Comparison of ENCODE assay signal across 9 cellular contexts in the genomic region with DNA sequence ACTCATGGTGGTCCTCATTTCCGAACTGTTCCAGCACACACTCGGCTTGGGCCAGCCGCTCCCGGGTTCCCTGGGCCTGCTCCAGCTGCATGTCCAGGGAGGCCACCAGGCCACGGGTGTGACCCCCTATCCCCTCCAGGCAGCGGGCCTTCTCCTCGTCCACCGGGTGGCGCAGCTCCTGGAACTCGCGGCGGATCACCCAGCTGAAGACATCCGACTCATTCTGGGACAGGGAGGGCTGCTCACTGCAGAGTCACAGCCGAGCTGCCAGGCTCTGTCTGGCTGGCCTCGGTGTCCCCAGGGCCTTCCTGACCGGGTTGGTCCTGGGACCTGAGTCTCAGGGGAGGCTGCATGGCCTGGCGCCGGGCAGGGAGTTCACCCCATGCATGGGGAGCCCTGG. TPM values are rescaled to one million over a fixed set of nuclear protein-coding genes. Genes with fewer than 3 reads are reported as not detected.
DNase-seq lines count a peak whose midpoint lies in the region; ATAC-seq, FAIRE-seq and TF ChIP-seq lines count a peak whose summit lies in the region.
"Not testable (repeated sequence)": the region's sequence is repeated elsewhere in the genome, so short reads cannot be mapped to it uniquely, and the experiment has no call there.
"Had no signal": no experiment of that assay in that cellular context is flagged by ENCODE, and none has a peak within 500 bp of the region (broad histone marks: within the 10 kb centered on the region; RNA-seq: fewer than 3 reads in every experiment).

No MANE protein-coding gene starts in this region.

- not testable (repeated sequence) for H3K4me2 ChIP-seq in HCT116 (ENCODE audit: low read length); K562 (ENCODE audit: insufficient read depth, low read length)

- H3K36me3 ChIP-seq in HCT116 (ENCODE audit: control insufficient read depth in 1 of 2, insufficient read depth in 2 of 2, low read length in 2 of 2); Panc1 (ENCODE audit: control insufficient read depth, insufficient read depth, low read length); K562 (ENCODE audit: control insufficient read depth, insufficient read depth, low read length); psoas muscle (ENCODE audit: insufficient read depth in 1 of 2, low read depth in 1 of 2): not testable (repeated sequence)

- FAIRE-seq in K562 (lab: Jason Lieb, UNC): not testable (repeated sequence)

- not testable (repeated sequence) for H2AFZ ChIP-seq in HCT116 (ENCODE audit: low read depth, low read length, poor library complexity, severe bottlenecking); K562 (ENCODE audit: low read depth, low read length)

- not testable (repeated sequence) for TF ChIP-seq CTCF in HCT116 (IDR thresholded peaks at IDR 0.05 in 2 of 3, conservative IDR thresholded peaks at IDR 0.05 in 1 of 3; ENCODE audit: borderline replicate concordance in 1 of 3, insufficient read depth in 1 of 3, low read depth in 2 of 3, low read length in 2 of 3); Panc1 (IDR thresholded peaks at IDR 0.05); K562 (IDR thresholded peaks at IDR 0.05 in 2 of 3, conservative IDR thresholded peaks at IDR 0.05 in 1 of 3; ENCODE audit: insufficient read depth in 2 of 3, low read depth in 1 of 3, low read length in 3 of 3); psoas muscle (IDR thresholded peaks at IDR 0.05)

- not testable (repeated sequence) for H3K36me3 Mint-ChIP-seq in stimulated activated naive B cell treated with anti-CD40 and anti-IgM and Interleukin-4, amounts not matched to agents 10 μg/mL and 1 μg/mL and 100 μg/mL, for 72 hours

- POLR2A ChIA-PET in HCT116 (lab: Charles Lee); Panc1 (lab: Charles Lee); K562 (lab: Yijun Ruan, JAX): not testable (repeated sequence)

- TF ChIP-seq EP300 in K562 (IDR thresholded peaks at IDR 0.05; ENCODE audit: low read length): not testable (repeated sequence)

- intact Hi-C loops in HCT116 (cut with micrococcal nuclease); Panc1 (cut with micrococcal nuclease; ENCODE audit: unreplicated experiment); K562 (cut with micrococcal nuclease); psoas muscle (cut with DNase I): not testable (repeated sequence)

- not testable (repeated sequence) for H3K4me1 Mint-ChIP-seq in stimulated activated naive B cell treated with anti-CD40 and anti-IgM and Interleukin-4, amounts not matched to agents 10 μg/mL and 1 μg/mL and 100 μg/mL, for 72 hours

- WGBS in K562 (ENCODE audit: insufficient coverage, low coverage, missing lambda C conversion rate): 45% methylated on average over 4 of the region's 18 CpGs
- 49 to 86% (median 69%) methylated on average over 1 to 4 of the region's 18 CpGs for WGBS in psoas muscle, 3 donors

- DNase-seq in HCT116 (ENCODE audit: low read depth, low spot score); Panc1 (ENCODE audit: low read depth, low spot score); K562 (ENCODE audit: extremely low read depth in 1 of 4, low spot score in 3 of 4); psoas muscle; stimulated activated naive B cell treated with anti-CD40 and anti-IgM and Interleukin-4, amounts not matched to agents 10 μg/mL and 1 μg/mL and 100 μg/mL, for 72 hours: not testable (repeated sequence)
- DNase-seq in activated CD8-positive, alpha-beta memory T cell treated with anti-CD3 and anti-CD28 coated beads, Interleukin-2, amount 50 U/mL, for 48 hours: peak; percentile 15

- H3K9me1 ChIP-seq in K562 (ENCODE audit: control insufficient read depth, insufficient read depth, low read length): not testable (repeated sequence)

- not testable (repeated sequence) for H3K27me3 ChIP-seq in HCT116 (ENCODE audit: insufficient read depth, low read length); Panc1 (ENCODE audit: control insufficient read depth, insufficient read depth, low read length); K562 (ENCODE audit: control insufficient read depth in 2 of 2, insufficient read depth in 2 of 2, low read length in 2 of 2); psoas muscle (ENCODE audit: insufficient read depth in 3 of 3, low read length in 2 of 3)

- CTCF ChIA-PET in HCT116 (lab: Charles Lee); Panc1 (lab: Charles Lee); K562 (lab: Yijun Ruan, JAX; ENCODE audit: low intra/inter-chr PET ratio): not testable (repeated sequence)

- H3K4me3 Mint-ChIP-seq in stimulated activated naive B cell treated with anti-CD40 and anti-IgM and Interleukin-4, amounts not matched to agents 10 μg/mL and 1 μg/mL and 100 μg/mL, for 72 hours: not testable (repeated sequence)

- not testable (repeated sequence) for TF ChIP-seq POLR2A in HCT116 (IDR thresholded peaks at IDR 0.05; ENCODE audit: borderline replicate concordance, extremely low read depth, insufficient read depth, insufficient read length); K562 (conservative IDR thresholded peaks at IDR 0.05)

- not testable (repeated sequence) for H4K20me1 ChIP-seq in HCT116 (ENCODE audit: insufficient read depth); K562 (replicated peaks; ENCODE audit: control insufficient read depth, insufficient read depth, low read length)

- TF ChIP-seq RAD21 in HCT116 (IDR thresholded peaks at IDR 0.05; ENCODE audit: low read depth); K562 (CRISPR knock-in tag; conservative IDR thresholded peaks at IDR 0.05 in 1 of 2, IDR thresholded peaks at IDR 0.05 in 1 of 2): not testable (repeated sequence)

- H3K27ac ChIP-seq in HCT116 (ENCODE audit: low read depth, low read length); Panc1 (ENCODE audit: low read length); K562 (ENCODE audit: extremely low read depth, low read depth, low read length); psoas muscle: not testable (repeated sequence)

- not testable (repeated sequence) for H3K79me2 ChIP-seq in HCT116 (ENCODE audit: insufficient read depth, low read length); K562 (ENCODE audit: control insufficient read depth, insufficient read depth, low read length)

- in situ Hi-C loops in Panc1 (cut with HindIII; ENCODE audit: low pct_unique_long_range_greater_than_20kb, low sequenced_read_pairs); K562 (cut with MboI): not testable (repeated sequence)

- H3K9me3 Mint-ChIP-seq in stimulated activated naive B cell treated with anti-CD40 and anti-IgM and Interleukin-4, amounts not matched to agents 10 μg/mL and 1 μg/mL and 100 μg/mL, for 72 hours: not testable (repeated sequence)

- H3K27ac Mint-ChIP-seq in stimulated activated naive B cell treated with anti-CD40 and anti-IgM and Interleukin-4, amounts not matched to agents 10 μg/mL and 1 μg/mL and 100 μg/mL, for 72 hours: not testable (repeated sequence)

- not testable (repeated sequence) for BruUV-seq in HCT116 (replicated peaks; lab: Mats Ljungman, UMichigan); Panc1 (replicated peaks; lab: Mats Ljungman, UMichigan); K562 (replicated peaks; lab: Mats Ljungman, UMichigan)

- not testable (repeated sequence) for H3K9ac ChIP-seq in HCT116 (ENCODE audit: low read length); K562 (ENCODE audit: insufficient read depth in 1 of 2, low read depth in 2 of 2, low read length in 2 of 2)

- H3K9me3 ChIP-seq in HCT116 (ENCODE audit: control insufficient read depth in 1 of 2, insufficient read depth in 1 of 2, low read depth in 1 of 2, low read length in 2 of 2); Panc1 (ENCODE audit: control insufficient read depth, insufficient read depth, low read depth, low read length); K562 (replicated peaks; ENCODE audit: control insufficient read depth, insufficient read depth, low read depth, low read length); psoas muscle: not testable (repeated sequence)

- not testable (repeated sequence) for H3K27me3 Mint-ChIP-seq in stimulated activated naive B cell treated with anti-CD40 and anti-IgM and Interleukin-4, amounts not matched to agents 10 μg/mL and 1 μg/mL and 100 μg/mL, for 72 hours

- not testable (repeated sequence) for H3K4me3 ChIP-seq in HCT116 (replicated peaks in 1 of 2; ENCODE audit: low read depth in 1 of 2, low read length in 2 of 2); Panc1 (ENCODE audit: low read depth in 2 of 2, low read length in 2 of 2); K562; psoas muscle

- H3K9me2 ChIP-seq in HCT116 (ENCODE audit: insufficient read depth): not testable (repeated sequence)

- RAD21 ChIA-PET in HCT116 (lab: Charles Lee; ENCODE audit: low non-redundant PET in 1 of 2, low total read pairs in 2 of 2, uncharacterized antibody in 2 of 2, unreplicated experiment in 2 of 2): not testable (repeated sequence)

- not testable (repeated sequence) for H3K4me1 ChIP-seq in HCT116 (ENCODE audit: control insufficient read depth in 1 of 2, insufficient read depth in 2 of 2, low read length in 2 of 2); Panc1 (ENCODE audit: control insufficient read depth, insufficient read depth, low read length); K562 (replicated peaks in 1 of 2; ENCODE audit: control insufficient read depth in 2 of 2, insufficient read depth in 2 of 2, low read length in 2 of 2); psoas muscle

- ATAC-seq in HCT116: peak; percentile 85
- peak; percentile 54 for ATAC-seq in Panc1
- ATAC-seq in K562: peak; percentile 94
- ATAC-seq in psoas muscle: peak; percentile 27 to 71 (median 59)
- peak; percentile 29 to 37 for ATAC-seq in stimulated activated naive B cell treated with anti-CD40 and anti-IgM and Interleukin-4, amounts not matched to agents 10 μg/mL and 1 μg/mL and 100 μg/mL, for 72 hours (replicated peaks)

RNA-seq across cellular contexts. Expression of a gene that starts 9.2 kb away (rescaled TPM):
- total RNA-seq in HCT116 (2021; ENCODE audit: unreplicated experiment) (1.0 TPM), Panc1 (2021; ENCODE audit: unreplicated experiment) (0.46 TPM), K562 (2014; rRNA removed) (not detected in 2 replicates), K562 (2014; rRNA removed; fragmentation: Illumina TruSeq; extraction: Trizol) (not detected in 2 replicates), K562 (2015; rRNA removed; fragmentation: Illumina TruSeq; extraction: Trizol) (not detected in 2 replicates), K562 (2021) (not detected in 2 replicates), psoas muscle (under 1 TPM in 1 of 4 donors, not detected in 3; 0.36 TPM)
- 1.00 and 1.3 TPM in 2 replicates for polyA plus RNA-seq in HCT116 (2012)
- polyA plus RNA-seq in Panc1 (2012; ENCODE audit: insufficient read length): 2.4 TPM
- not detected in 2 replicates for total RNA-seq in K562 (2011; cell fraction: chromatin; rRNA removed; ENCODE audit: low replicate concordance)
- total RNA-seq in K562 (2011; cell fraction: nucleolus; rRNA removed): not detected in 2 replicates
- not detected in 2 replicates for total RNA-seq in K562 (2011; cell fraction: nucleoplasm; rRNA removed)
- polyA plus RNA-seq in K562 (2011; rRNA removed) (not detected in 2 replicates), K562 (2014; fragmentation: Illumina TruSeq; extraction: Trizol) (not detected in 2 replicates), K562 (2014; fragmentation: Nextera tagmentation; extraction: Ambion mirVana) (not detected), K562 (2014; rRNA removed) (not detected in 2 replicates), psoas muscle (under 1 TPM; 0.06 to 0.34 (median 0.07) TPM)
- not detected in 2 replicates for polyA plus RNA-seq in K562 (2011; cell fraction: cytosol; rRNA removed)
- polyA plus RNA-seq in K562 (2011; cell fraction: nucleus; rRNA removed): 0.18 TPM in 1 of 2 replicates, not detected in the other
- 0.58 TPM in 1 of 2 replicates, not detected in the other for polyA plus RNA-seq in K562 (2012)
- not detected in 2 replicates for polyA minus RNA-seq in K562 (2011; rRNA and poly(A)+ RNA removed)
- not detected in 2 replicates for polyA minus RNA-seq in K562 (2011; cell fraction: cytosol; rRNA and poly(A)+ RNA removed)
- not detected in 2 replicates for polyA minus RNA-seq in K562 (2011; cell fraction: nucleus; rRNA and poly(A)+ RNA removed)
- total RNA-seq: Daoy, H7 had no signal
- polyA plus RNA-seq: BJ had no signal

RNA-seq across cellular contexts. Expression of a gene that starts 35.1 kb away (rescaled TPM):
- total RNA-seq in HCT116 (2021; ENCODE audit: unreplicated experiment) (53.3 TPM), Panc1 (2021; ENCODE audit: unreplicated experiment) (62.4 TPM), K562 (2014; rRNA removed) (10.8 and 17.5 TPM in 2 replicates), K562 (2014; rRNA removed; fragmentation: Illumina TruSeq; extraction: Trizol) (14.5 and 14.6 TPM in 2 replicates), K562 (2015; rRNA removed; fragmentation: Illumina TruSeq; extraction: Trizol) (12.5 and 16.0 TPM in 2 replicates), K562 (2021) (99.6 and 112 TPM in 2 replicates), psoas muscle (10 to 100 TPM; 16.6 to 28.1 (median 21.1) TPM)
- 31.3 and 34.9 TPM in 2 replicates for polyA plus RNA-seq in HCT116 (2012)
- polyA plus RNA-seq in Panc1 (2012; ENCODE audit: insufficient read length): 53.1 TPM
- 70.8 and 99.4 TPM in 2 replicates for total RNA-seq in K562 (2011; cell fraction: chromatin; rRNA removed; ENCODE audit: low replicate concordance)
- total RNA-seq in K562 (2011; cell fraction: nucleolus; rRNA removed): 62.4 and 63.6 TPM in 2 replicates
- total RNA-seq in K562 (2011; cell fraction: nucleoplasm; rRNA removed): 76.9 and 115 TPM in 2 replicates
- polyA plus RNA-seq in K562 (2011; rRNA removed) (8.7 and 10.2 TPM in 2 replicates), K562 (2014; fragmentation: Illumina TruSeq; extraction: Trizol) (87.0 and 95.4 TPM in 2 replicates), K562 (2014; fragmentation: Nextera tagmentation; extraction: Ambion mirVana) (1 to 10 TPM; 3.6 to 3.8 TPM), K562 (2014; rRNA removed) (32.9 and 38.7 TPM in 2 replicates), psoas muscle (10 to 100 TPM in 1 of 3 donors, 1 to 10 TPM in 2; 8.0 to 18.0 (median 9.3) TPM)
- 10.1 and 14.9 TPM in 2 replicates for polyA plus RNA-seq in K562 (2011; cell fraction: cytosol; rRNA removed)
- polyA plus RNA-seq in K562 (2011; cell fraction: nucleus; rRNA removed): 25.1 and 42.7 TPM in 2 replicates
- polyA plus RNA-seq in K562 (2012): 63.1 and 66.9 TPM in 2 replicates
- 14.0 and 17.1 TPM in 2 replicates for polyA minus RNA-seq in K562 (2011; rRNA and poly(A)+ RNA removed)
- polyA minus RNA-seq in K562 (2011; cell fraction: cytosol; rRNA and poly(A)+ RNA removed): 33.3 and 39.8 TPM in 2 replicates
- polyA minus RNA-seq in K562 (2011; cell fraction: nucleus; rRNA and poly(A)+ RNA removed): 13.3 and 15.6 TPM in 2 replicates

Comparison
In these comparisons a context has a peak if more than half of its experiments do, and no peak if none do; other contexts are left out.
1. ATAC-seq: peak in every context shown above with its lines; median percentile 94 in K562; 85 in HCT116; 59 in psoas muscle; 54 in Panc1; 33 in stimulated activated naive B cell treated with anti-CD40 and anti-IgM and Interleukin-4, amounts not matched to agents 10 μg/mL and 1 μg/mL and 100 μg/mL, for 72 hours.